8 cellular contexts compared by ENCODE assay signal in the genomic region with DNA sequence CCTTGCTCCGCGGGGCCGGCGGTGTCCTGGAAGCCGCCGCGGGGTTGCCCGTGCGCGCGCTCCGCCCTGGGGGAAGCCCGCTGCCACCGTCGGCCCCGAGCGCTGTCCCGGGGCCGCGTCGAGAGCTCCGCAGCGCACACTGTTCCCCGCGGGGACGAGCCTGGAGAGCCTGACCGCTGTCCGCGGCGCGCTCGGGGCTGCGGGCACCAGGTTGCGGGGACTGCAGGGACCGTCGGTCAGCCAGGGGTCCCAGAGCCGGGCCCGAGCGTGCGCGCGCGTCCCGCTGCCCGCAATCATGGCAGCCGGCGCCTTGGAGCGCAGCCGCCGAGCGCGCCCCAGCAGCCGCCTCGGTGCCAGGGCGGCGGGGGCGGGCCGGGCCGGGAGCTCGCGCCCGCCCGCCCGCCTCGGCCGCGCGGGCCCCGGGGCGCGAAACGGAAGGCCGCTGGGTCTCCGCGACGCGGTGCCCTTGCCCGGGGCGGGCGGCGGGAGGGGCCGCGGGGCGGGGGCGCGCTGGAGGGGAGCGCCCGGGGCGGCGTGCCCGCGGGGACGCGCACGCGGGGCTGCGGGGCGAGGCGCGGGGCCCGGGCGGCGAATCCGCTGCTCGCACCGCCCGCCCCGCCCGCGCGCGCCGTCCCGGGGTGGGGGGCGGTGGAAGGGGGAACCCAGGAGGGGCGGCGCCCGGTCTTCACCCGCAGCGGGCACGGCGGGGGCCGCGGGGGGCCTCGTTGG.
DNase-seq lines count a peak whose midpoint lies in the region; ATAC-seq, FAIRE-seq and TF ChIP-seq lines count a peak whose summit lies in the region.

No MANE protein-coding gene starts in this region.

- peak overlapping the region; percentile 99 to 100 for H3K27ac ChIP-seq in A549
- peak overlapping the region; percentile 85 for H3K27ac ChIP-seq in naive thymus-derived CD4-positive, alpha-beta T cell (ENCODE audit: low read depth, low read length)
- H3K27ac ChIP-seq in transverse colon = peak overlapping the region; percentile 99 to 100 (median 100)

- POLR2A ChIA-PET in A549 (lab: Yijun Ruan, JAX) = interaction anchor here (0.6 to 3.6 kb wide), 8 partner anchors 9 to 191 kb away, joined by 3 to 39 read pairs (median 13); no protein-coding TSS in a partner anchor
- POLR2A ChIA-PET in naive thymus-derived CD4-positive, alpha-beta T cell (lab: Charles Lee) = interaction anchor here (0.7 to 3.5 kb wide), 8 partner anchors 11 to 59 kb away, joined by 3 to 46 read pairs (median 7); no protein-coding TSS in a partner anchor

- ATAC-seq in A549 = peak; percentile 26 to 32; a peak in 5 of 6 replicates
- ATAC-seq in naive thymus-derived CD4-positive, alpha-beta T cell = peak; percentile 75
- no peak for ATAC-seq in GM19455 (IDR thresholded peaks at IDR 0.05; ENCODE audit: unreplicated experiment)

- peaks cover 0 to 3% (median 0%) of the 10 kb centered on the region in 5 donors for H3K36me3 Mint-ChIP-seq in naive thymus-derived CD4-positive, alpha-beta T cell

- 7% methylated on average over 3 of the region's 125 CpGs for WGBS in A549 (ENCODE audit: missing lambda C conversion rate)
- 0% methylated on average over 36 of the region's 125 CpGs; no CpG with 5 or more reads in 1 of the 2 donors for WGBS in transverse colon (ENCODE audit: low coverage in 1 of 2), 2 donors

- DNase-seq in A549 (ENCODE audit: low read depth in 1 of 2, low spot score in 1 of 2) = peak in 1 of 2 experiments; percentile 63
- DNase-seq in NCI-H1930 (lab: John Stamatoyannopoulos, UW) = peak; percentile 51 to 81
- peak; percentile 44 for DNase-seq in activated T-cell treated with anti-CD3 and anti-CD28 coated beads for 24 hours (ENCODE audit: low read depth)
- peak; percentile 54 for DNase-seq in fibroblast of the aortic adventitia (ENCODE audit: low read depth)
- DNase-seq in naive thymus-derived CD4-positive, alpha-beta T cell = peak; percentile 35 to 76 (median 54)
- DNase-seq in transverse colon = peak; percentile 68

- no peaks in the 10 kb centered on the region for H3K9me3 Mint-ChIP-seq in naive thymus-derived CD4-positive, alpha-beta T cell

- no peaks in the 10 kb centered on the region for H3K27me3 ChIP-seq in naive thymus-derived CD4-positive, alpha-beta T cell (ENCODE audit: control insufficient read depth in 2 of 2, insufficient read depth in 2 of 2, low read length in 2 of 2)
- H3K27me3 ChIP-seq in transverse colon = no peaks in the 10 kb centered on the region

- in situ Hi-C loops in transverse colon (cut with MboI; ENCODE audit: low pct_ligation_motif_present in 1 of 4, low pct_unique_long_range_greater_than_20kb in 1 of 4, low sequenced_read_pairs in 3 of 4) = no loop called here

- TF ChIP-seq POLR2A in A549 (IDR thresholded peaks at IDR 0.05; ENCODE audit: low read length) (no peak), GM18526 (IDR thresholded peaks at IDR 0.05; ENCODE audit: extremely low read depth, insufficient read length) (peak; percentile 42), transverse colon (IDR thresholded peaks at IDR 0.05) (no peak)

- H3K4me1 Mint-ChIP-seq in naive thymus-derived CD4-positive, alpha-beta T cell = peaks cover 39 to 73% (median 65%) of the 10 kb centered on the region in 7 donors

- CTCF ChIA-PET in A549 (lab: Yijun Ruan, JAX) = interaction anchor here (2.2 to 2.3 kb wide), 2 partner anchors 58 to 65 kb away, joined by 6 to 15 read pairs; no protein-coding TSS in a partner anchor
- CTCF ChIA-PET in naive thymus-derived CD4-positive, alpha-beta T cell (lab: Charles Lee) = interaction anchor here (1.0 to 1.1 kb wide), 2 partner anchors 14 to 19 kb away, joined by 3 to 4 read pairs; no protein-coding TSS in a partner anchor

- TF ChIP-seq CTCF in A549 (IDR thresholded peaks at IDR 0.05) (no peak), fibroblast of the aortic adventitia (IDR thresholded peaks at IDR 0.05; ENCODE audit: insufficient read depth, low read length) (no peak), transverse colon (IDR thresholded peaks at IDR 0.05) (no peak)

- no peaks in the 10 kb centered on the region for H3K9me3 ChIP-seq in A549
- no peaks in the 10 kb centered on the region for H3K9me3 ChIP-seq in naive thymus-derived CD4-positive, alpha-beta T cell (ENCODE audit: control insufficient read depth in 2 of 3, low read length in 3 of 3)
- H3K9me3 ChIP-seq in transverse colon = no peaks in the 10 kb centered on the region

- TF ChIP-seq EP300 in A549 (IDR thresholded peaks at IDR 0.05) (no peak), transverse colon (IDR thresholded peaks at IDR 0.05; ENCODE audit: low read depth) (no peak)

- H3K4me2 ChIP-seq in A549 = peak overlapping the region; percentile 96

- intact Hi-C loops in naive thymus-derived CD4-positive, alpha-beta T cell (cut with micrococcal nuclease) = loop anchor here (1.0 to 5.0 kb wide), 4 partner anchors 18 to 41 kb away; no protein-coding TSS in a partner anchor
- intact Hi-C loops in transverse colon (cut with DNase I; ENCODE audit: low total_unique reads) = loop anchor here (10.0 kb wide), 1 partner anchor 66 kb away; no protein-coding TSS in a partner anchor

- peaks cover 0 to 10% (median 0%) of the 10 kb centered on the region in 5 donors for H3K27me3 Mint-ChIP-seq in naive thymus-derived CD4-positive, alpha-beta T cell

- no peak for FAIRE-seq in A549 (lab: Jason Lieb, UNC)

- peak overlapping the region in 5 of 9 donors; percentile 57 to 88 (median 74) for H3K27ac Mint-ChIP-seq in naive thymus-derived CD4-positive, alpha-beta T cell

- H3K4me1 ChIP-seq in A549 = peaks cover 19% of the 10 kb centered on the region
- H3K4me1 ChIP-seq in naive thymus-derived CD4-positive, alpha-beta T cell (ENCODE audit: control insufficient read depth in 2 of 2, insufficient read depth in 2 of 2, low read length in 2 of 2) = peaks cover 0 to 37% of the 10 kb centered on the region in 2 donors
- peaks cover 32 to 55% (median 50%) of the 10 kb centered on the region in 4 donors for H3K4me1 ChIP-seq in transverse colon

- H3K4me3 ChIP-seq in A549 (peak overlapping the region; percentile 73), fibroblast of the aortic adventitia (ENCODE audit: low read depth, low read length) (peak overlapping the region; percentile 98), transverse colon (peak overlapping the region; percentile 67 to 93 (median 85))
- peak overlapping the region; percentile 64 for H3K4me3 ChIP-seq in naive thymus-derived CD4-positive, alpha-beta T cell (ENCODE audit: low read length)

- H3K4me3 Mint-ChIP-seq in naive thymus-derived CD4-positive, alpha-beta T cell = peak overlapping the region in 8 of 10 donors; percentile 74 to 91 (median 82)

- peaks cover 0 to 2% (median 0%) of the 10 kb centered on the region in 3 experiments for H3K36me3 ChIP-seq in naive thymus-derived CD4-positive, alpha-beta T cell (ENCODE audit: control insufficient read depth in 2 of 3, insufficient read depth in 3 of 3, low read length in 3 of 3)
- no peaks in the 10 kb centered on the region for H3K36me3 ChIP-seq in transverse colon

- no peak for TF ChIP-seq RAD21 in A549 (conservative IDR thresholded peaks at IDR 0.05 in 1 of 2, IDR thresholded peaks at IDR 0.05 in 1 of 2)

TF ChIP-seq in A549, 52 proteins besides CTCF, POLR2A, EP300 and RAD21:
- TF ChIP-seq CHD2 (IDR thresholded peaks at IDR 0.05; ENCODE audit: low read length, partially characterized antibody) (no peak), EHMT2 (IDR thresholded peaks at IDR 0.05; ENCODE audit: low read depth) (no peak), GATA3 (IDR thresholded peaks at IDR 0.05; ENCODE audit: borderline replicate concordance) (no peak), TP53 (CRISPR knock-in tag; IDR thresholded peaks at IDR 0.05) (no peak), ZNF302 (CRISPR knock-in tag; IDR thresholded peaks at IDR 0.05) (no peak), CHD4 (IDR thresholded peaks at IDR 0.05; ENCODE audit: borderline replicate concordance) (no peak), ZC3H11A (IDR thresholded peaks at IDR 0.05) (no peak), NFE2L2 (conservative IDR thresholded peaks at IDR 0.05; ENCODE audit: low read length) (no peak), SREBF2 (IDR thresholded peaks at IDR 0.05) (no peak), RNF2 (IDR thresholded peaks at IDR 0.05; ENCODE audit: borderline replicate concordance, low read depth) (no peak), NR3C1 (IDR thresholded peaks at IDR 0.05) (no peak)
- TF ChIP-seq, protein P1, sequence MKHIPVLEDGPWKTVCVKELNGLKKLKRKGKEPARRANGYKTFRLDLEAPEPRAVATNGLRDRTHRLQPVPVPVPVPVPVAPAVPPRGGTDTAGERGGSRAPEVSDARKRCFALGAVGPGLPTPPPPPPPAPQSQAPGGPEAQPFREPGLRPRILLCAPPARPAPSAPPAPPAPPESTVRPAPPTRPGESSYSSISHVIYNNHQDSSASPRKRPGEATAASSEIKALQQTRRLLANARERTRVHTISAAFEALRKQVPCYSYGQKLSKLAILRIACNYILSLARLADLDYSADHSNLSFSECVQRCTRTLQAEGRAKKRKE (CRISPR knock-in tag; IDR thresholded peaks at IDR 0.05; ENCODE audit: low read depth) = no peak
- TF ChIP-seq, protein P2, sequence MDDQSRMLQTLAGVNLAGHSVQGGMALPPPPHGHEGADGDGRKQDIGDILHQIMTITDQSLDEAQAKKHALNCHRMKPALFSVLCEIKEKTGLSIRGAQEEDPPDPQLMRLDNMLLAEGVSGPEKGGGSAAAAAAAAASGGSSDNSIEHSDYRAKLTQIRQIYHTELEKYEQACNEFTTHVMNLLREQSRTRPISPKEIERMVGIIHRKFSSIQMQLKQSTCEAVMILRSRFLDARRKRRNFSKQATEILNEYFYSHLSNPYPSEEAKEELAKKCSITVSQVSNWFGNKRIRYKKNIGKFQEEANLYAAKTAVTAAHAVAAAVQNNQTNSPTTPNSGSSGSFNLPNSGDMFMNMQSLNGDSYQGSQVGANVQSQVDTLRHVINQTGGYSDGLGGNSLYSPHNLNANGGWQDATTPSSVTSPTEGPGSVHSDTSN (IDR thresholded peaks at IDR 0.05) = no peak
